In genomic region chr17:42071810-42072209, GRCh38 we compare ENCODE assay signal across 12 cellular contexts. TPM values are rescaled to one million over a fixed set of nuclear protein-coding genes. Genes with fewer than 3 reads are reported as not detected.
DNase-seq lines count a peak whose midpoint lies in the region; ATAC-seq and TF ChIP-seq lines count a peak whose summit lies in the region.
"Had no signal": no experiment of that assay in that cellular context is flagged by ENCODE, and none has a peak within 500 bp of the region (broad histone marks: within the 10 kb centered on the region; RNA-seq: fewer than 3 reads in every experiment).

No MANE protein-coding gene starts in this region.

- peak overlapping the region; percentile 58 for H3K4me3 Mint-ChIP-seq in activated CD8-positive, alpha-beta memory T cell treated with anti-CD3 and anti-CD28 coated beads, Interleukin-2, amount 10 ng/mL, durations not matched to agents 7 days and 5 days
- peak overlapping the region; percentile 65 for H3K4me3 Mint-ChIP-seq in endothelial cell (ENCODE audit: unreplicated experiment)

- ATAC-seq in activated CD8-positive, alpha-beta memory T cell treated with anti-CD3 and anti-CD28 coated beads, Interleukin-2, amount 10 ng/mL, durations not matched to agents 7 days and 5 days = peak; percentile 31
- ATAC-seq in GM21423 (IDR thresholded peaks at IDR 0.05; ENCODE audit: unreplicated experiment) = no peak

- peaks cover 9% of the 10 kb centered on the region for H3K4me1 Mint-ChIP-seq in activated CD8-positive, alpha-beta memory T cell treated with anti-CD3 and anti-CD28 coated beads, Interleukin-2, amount 10 ng/mL, durations not matched to agents 7 days and 5 days
- H3K4me1 Mint-ChIP-seq in endothelial cell (ENCODE audit: unreplicated experiment) = peaks cover 7% of the 10 kb centered on the region

- H3K4me3 ChIP-seq in NT2/D1 (ENCODE audit: insufficient read length, low read depth) = peak overlapping the region; percentile 55

- H3K9me3 ChIP-seq in NT2/D1 (ENCODE audit: insufficient read depth, low read length) = no peaks in the 10 kb centered on the region

- peaks cover 14% of the 10 kb centered on the region for H3K4me1 ChIP-seq in NT2/D1 (ENCODE audit: insufficient read depth, insufficient read length)

- no peak overlapping the region for H3K27ac Mint-ChIP-seq in activated CD8-positive, alpha-beta memory T cell treated with anti-CD3 and anti-CD28 coated beads, Interleukin-2, amount 10 ng/mL, durations not matched to agents 7 days and 5 days
- H3K27ac Mint-ChIP-seq in endothelial cell (ENCODE audit: unreplicated experiment) = no peak overlapping the region

- no peaks in the 10 kb centered on the region for H3K36me3 ChIP-seq in NT2/D1 (ENCODE audit: insufficient read depth, insufficient read length, low read length)

- in situ Hi-C loops in GM13977 (cut with MboI; ENCODE audit: low pct_unique_long_range_greater_than_20kb, low sequenced_read_pairs, unreplicated experiment) = no loop called here

- peaks cover 27% of the 10 kb centered on the region for H3K27me3 Mint-ChIP-seq in activated CD8-positive, alpha-beta memory T cell treated with anti-CD3 and anti-CD28 coated beads, Interleukin-2, amount 10 ng/mL, durations not matched to agents 7 days and 5 days
- peaks cover 10% of the 10 kb centered on the region for H3K27me3 Mint-ChIP-seq in endothelial cell (ENCODE audit: unreplicated experiment)

- peak overlapping the region; percentile 74 for H3K9ac ChIP-seq in NT2/D1 (ENCODE audit: insufficient read length, low read depth)

- no peak for DNase-seq in activated CD8-positive, alpha-beta memory T cell treated with anti-CD3 and anti-CD28 coated beads, Interleukin-2, amount 10 ng/mL, durations not matched to agents 7 days and 5 days
- no peak for DNase-seq in activated CD8-positive, alpha-beta memory T cell treated with anti-CD3 and anti-CD28 coated beads for 24 hours
- DNase-seq in NT2/D1 (ENCODE audit: low read depth, low spot score) (no peak), endothelial cell (ENCODE audit: low spot score) (no peak), erythroblast (lab: John Stamatoyannopoulos, UW) (no peak), GM13977 (ENCODE audit: low spot score) (no peak)
- DNase-seq in stimulated activated CD8-positive, alpha-beta memory T cell treated with anti-CD3 and anti-CD28 coated beads, Interleukin-4, amount 100 ng/mL, for 48 hours = peak; percentile 47
- DNase-seq: effector memory CD4-positive, alpha-beta T cell; hippocampal formation; IMR-90; small intestine had no signal

- no peaks in the 10 kb centered on the region for H3K9me3 Mint-ChIP-seq in activated CD8-positive, alpha-beta memory T cell treated with anti-CD3 and anti-CD28 coated beads, Interleukin-2, amount 10 ng/mL, durations not matched to agents 7 days and 5 days (ENCODE audit: low read depth)
- no peaks in the 10 kb centered on the region for H3K9me3 Mint-ChIP-seq in endothelial cell (ENCODE audit: unreplicated experiment)

- no peak for TF ChIP-seq CTCF in endothelial cell (IDR thresholded peaks at IDR 0.05; ENCODE audit: unreplicated experiment)
- no peak for TF ChIP-seq CTCF in GM13977 (IDR thresholded peaks at IDR 0.05; ENCODE audit: extremely low read depth, insufficient read depth, missing control alignments)

- peaks cover 30% of the 10 kb centered on the region for H3K27me3 ChIP-seq in NT2/D1 (ENCODE audit: insufficient read depth, insufficient read length)

- no peak for TF ChIP-seq POLR2A in erythroblast (IDR thresholded peaks at IDR 0.05; ENCODE audit: low read length)

- H3K36me3 Mint-ChIP-seq in activated CD8-positive, alpha-beta memory T cell treated with anti-CD3 and anti-CD28 coated beads, Interleukin-2, amount 10 ng/mL, durations not matched to agents 7 days and 5 days = no peaks in the 10 kb centered on the region
- H3K36me3 Mint-ChIP-seq in endothelial cell (ENCODE audit: low read depth, unreplicated experiment) = no peaks in the 10 kb centered on the region

- CTCF ChIA-PET in activated CD8-positive, alpha-beta memory T cell treated with anti-CD3 and anti-CD28 coated beads, Interleukin-2, amount 10 ng/mL, durations not matched to agents 7 days and 5 days (lab: Charles Lee) = interaction anchor here (1.0 to 2.2 kb wide), 12 partner anchors 12 to 109 kb away, joined by 3 to 8 read pairs (median 4); partner anchors contain the start of genes DHX58 and DNAJC7

RNA-seq across cellular contexts. Expression of gene C17orf113, which starts 21.4 kb away (rescaled TPM):
- total RNA-seq in activated CD8-positive, alpha-beta memory T cell treated with anti-CD3 and anti-CD28 coated beads, Interleukin-2, amount 10 ng/mL, durations not matched to agents 7 days and 5 days = under 1 TPM; 0.14 to 0.23 TPM
- 1.6 TPM for total RNA-seq in endothelial cell (ENCODE audit: unreplicated experiment)

RNA-seq across cellular contexts. Expression of gene ZNF385C, which starts 26.5 kb away (rescaled TPM):
- under 1 TPM; 0.12 to 0.18 TPM for total RNA-seq in activated CD8-positive, alpha-beta memory T cell treated with anti-CD3 and anti-CD28 coated beads, Interleukin-2, amount 10 ng/mL, durations not matched to agents 7 days and 5 days
- 1.3 TPM for total RNA-seq in endothelial cell (ENCODE audit: unreplicated experiment)
- total RNA-seq: IMR-90 had no signal

RNA-seq across cellular contexts. Expression of gene DHX58, which starts 40.7 kb away (rescaled TPM):
- 100 to 1,000 TPM in 1 of 2 experiments, 10 to 100 TPM in 1; 65.8 to 105 TPM for total RNA-seq in activated CD8-positive, alpha-beta memory T cell treated with anti-CD3 and anti-CD28 coated beads, Interleukin-2, amount 10 ng/mL, durations not matched to agents 7 days and 5 days
- 0.41 TPM for total RNA-seq in endothelial cell (ENCODE audit: unreplicated experiment)

RNA-seq across cellular contexts. Expression of gene KAT2A, which starts 49.4 kb away (rescaled TPM):
- 10 to 100 TPM; 49.0 to 58.2 TPM for total RNA-seq in activated CD8-positive, alpha-beta memory T cell treated with anti-CD3 and anti-CD28 coated beads, Interleukin-2, amount 10 ng/mL, durations not matched to agents 7 days and 5 days
- total RNA-seq in endothelial cell (ENCODE audit: unreplicated experiment) = 22.8 TPM

RNA-seq across cellular contexts. Expression of gene HSPB9, which starts 50.8 kb away (rescaled TPM):
- total RNA-seq in activated CD8-positive, alpha-beta memory T cell treated with anti-CD3 and anti-CD28 coated beads, Interleukin-2, amount 10 ng/mL, durations not matched to agents 7 days and 5 days = under 1 TPM in 1 of 2 experiments, not detected in 1; 0.58 TPM
- not detected for total RNA-seq in endothelial cell (ENCODE audit: unreplicated experiment)
- total RNA-seq: IMR-90 had no signal

Comparison
In these comparisons a context has a peak if more than half of its experiments do, and no peak if none do; other contexts are left out.
1. RNA of gene DHX58, which starts 40.7 kb away (total RNA-seq): 65.8 to 105 TPM in activated CD8-positive, alpha-beta memory T cell treated with anti-CD3 and anti-CD28 coated beads, Interleukin-2, amount 10 ng/mL, durations not matched to agents 7 days and 5 days; 0.41 TPM in endothelial cell (single experiment); every median in the first group is over 10 times any median in the second.